2 cellular contexts compared by ENCODE assay signal in the genomic region with DNA sequence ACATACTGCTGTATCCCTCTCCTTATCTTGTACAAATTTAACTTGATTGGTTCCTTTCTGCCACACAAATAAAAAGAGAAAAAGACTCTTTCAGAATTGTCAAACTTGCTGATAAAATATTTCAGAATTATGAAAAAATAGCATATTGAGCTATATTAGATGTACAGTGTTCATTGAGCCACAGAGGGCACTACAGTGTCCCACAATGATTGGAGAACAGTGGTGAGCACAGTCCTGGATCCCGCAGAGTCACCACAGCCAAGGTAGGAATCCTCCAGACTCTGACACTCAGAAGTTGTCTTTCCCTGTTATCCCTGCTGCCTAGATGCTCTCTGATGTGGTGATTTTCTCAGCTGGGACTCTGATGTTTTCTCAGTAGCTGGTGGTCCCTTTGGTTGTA.
TF ChIP-seq lines count a peak whose summit lies in the region.

No MANE protein-coding gene starts in this region.

TF ChIP-seq in A549, 52 proteins besides CTCF, POLR2A, EP300 and RAD21 (continued from another document):
- TF ChIP-seq HOXA7 (CRISPR knock-in tag; IDR thresholded peaks at IDR 0.05) (no peak), TFCP2L1 (CRISPR knock-in tag; IDR thresholded peaks at IDR 0.05) (no peak), GATA3 (IDR thresholded peaks at IDR 0.05; ENCODE audit: borderline replicate concordance) (no peak), MAZ (IDR thresholded peaks at IDR 0.05; ENCODE audit: borderline replicate concordance, low read depth, low read length) (no peak), RNF2 (IDR thresholded peaks at IDR 0.05; ENCODE audit: borderline replicate concordance, low read depth) (no peak), FOSB (CRISPR knock-in tag; IDR thresholded peaks at IDR 0.05) (no peak), HES2 (IDR thresholded peaks at IDR 0.05) (no peak), MYC (IDR thresholded peaks at IDR 0.05; ENCODE audit: borderline replicate concordance, low read length) (no peak), BHLHE40 (IDR thresholded peaks at IDR 0.05; ENCODE audit: low read depth, low read length) (no peak), ELK1 (IDR thresholded peaks at IDR 0.05; ENCODE audit: low read depth, low read length) (no peak), JUN (IDR thresholded peaks at IDR 0.05) (no peak), NR3C1 (IDR thresholded peaks at IDR 0.05) (no peak)
TF ChIP-seq in A549: peak in this region for 0.

TF ChIP-seq in K562, 482 proteins besides CTCF, POLR2A, EP300 and RAD21:
- TF ChIP-seq E2F4 (CRISPR knock-in tag; IDR thresholded peaks at IDR 0.05; ENCODE audit: low read depth) (no peak), LEF1 (IDR thresholded peaks at IDR 0.05) (no peak), BACH1 (tag; IDR thresholded peaks at IDR 0.05) (no peak), STAT5B (CRISPR knock-in tag; IDR thresholded peaks at IDR 0.05) (no peak), ZNF324 (CRISPR knock-in tag; IDR thresholded peaks at IDR 0.05) (no peak), RBM17 (IDR thresholded peaks at IDR 0.05; ENCODE audit: borderline replicate concordance, low read depth, low read length) (no peak), CREM (IDR thresholded peaks at IDR 0.05; ENCODE audit: low read depth) (no peak), JUNB (CRISPR knock-in tag; conservative IDR thresholded peaks at IDR 0.05) (no peak), MCM3 (IDR thresholded peaks at IDR 0.05) (no peak), ZKSCAN1 (IDR thresholded peaks at IDR 0.05; ENCODE audit: low read depth, low read length) (no peak), SOX6 (IDR thresholded peaks at IDR 0.05) (no peak), HDAC8 (tag; IDR thresholded peaks at IDR 0.05) (no peak)
- TF ChIP-seq, protein P1, sequence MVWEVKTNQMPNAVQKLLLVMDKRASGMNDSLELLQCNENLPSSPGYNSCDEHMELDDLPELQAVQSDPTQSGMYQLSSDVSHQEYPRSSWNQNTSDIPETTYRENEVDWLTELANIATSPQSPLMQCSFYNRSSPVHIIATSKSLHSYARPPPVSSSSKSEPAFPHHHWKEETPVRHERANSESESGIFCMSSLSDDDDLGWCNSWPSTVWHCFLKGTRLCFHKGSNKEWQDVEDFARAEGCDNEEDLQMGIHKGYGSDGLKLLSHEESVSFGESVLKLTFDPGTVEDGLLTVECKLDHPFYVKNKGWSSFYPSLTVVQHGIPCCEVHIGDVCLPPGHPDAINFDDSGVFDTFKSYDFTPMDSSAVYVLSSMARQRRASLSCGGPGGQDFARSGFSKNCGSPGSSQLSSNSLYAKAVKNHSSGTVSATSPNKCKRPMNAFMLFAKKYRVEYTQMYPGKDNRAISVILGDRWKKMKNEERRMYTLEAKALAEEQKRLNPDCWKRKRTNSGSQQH (CRISPR knock-in tag; IDR thresholded peaks at IDR 0.05), result no peak
